8 cellular contexts compared by ENCODE assay signal in genomic region chr2:216108967-216109921, GRCh38.
DNase-seq lines count a peak whose midpoint lies in the region; ATAC-seq and TF ChIP-seq lines count a peak whose summit lies in the region.

XRCC5 (plus strand) TSS chr2:216109348; CDS start chr2:216109437, 89 bp downstream.

- no peak for TF ChIP-seq CTCF in AG10803 (conservative IDR thresholded peaks at IDR 0.05; ENCODE audit: low read length)

- H3K4me3 ChIP-seq in AG10803 (ENCODE audit: low read length), result peak within 1 kb of the TSS; percentile 98

- peak; percentile 90 for TF ChIP-seq POLR2A in GM19193 (IDR thresholded peaks at IDR 0.05; ENCODE audit: extremely low read depth, insufficient read depth, insufficient read length)

- ATAC-seq in HG03432 (IDR thresholded peaks at IDR 0.05; ENCODE audit: unreplicated experiment), result peak; percentile 64

- DNase-seq in AG10803 (ENCODE audit: low read depth), result peak; percentile 95
- DNase-seq in NCI-H510A (lab: John Stamatoyannopoulos, UW), result peak; percentile 92
- peak; percentile 95 for DNase-seq in activated CD4-positive, CD25-positive, alpha-beta regulatory T cell treated with anti-CD3 and anti-CD28 coated beads, Interleukin-2, amount 50 U/mL, for 72 hours
- DNase-seq in cerebellar cortex (ENCODE audit: low spot score), result peak; percentile 93
- peak; percentile 94 for DNase-seq in iris pigment epithelial cell (ENCODE audit: low read depth)
- DNase-seq in stimulated activated CD4-positive, alpha-beta T cell treated with anti-CD3 and anti-CD28 coated beads, Interleukin-12 subunit alpha, Interleukin-12 subunit beta, amount 100 ng/mL, for 24 hours (ENCODE audit: low read depth in 2 of 2), result peak; percentile 97

Comparison
In these comparisons a context has a peak if more than half of its experiments do, and no peak if none do; other contexts are left out.
1. Peak in every context shown above with its lines: DNase-seq, ATAC-seq and H3K4me3 ChIP-seq.